Comparison of ENCODE assay signal across 8 cellular contexts in genomic region chr3:66253790-66254620, GRCh38. TPM values are rescaled to one million over a fixed set of nuclear protein-coding genes. Genes with fewer than 3 reads are reported as not detected.
DNase-seq lines count a peak whose midpoint lies in the region; FAIRE-seq and TF ChIP-seq lines count a peak whose summit lies in the region.

No MANE protein-coding gene starts in this region.

- DNase-seq in Peyer's patch, result no peak
- DNase-seq in fibroblast of peridontal ligament (ENCODE audit: extremely low read depth), result peak; percentile 79
- peak; percentile 40 for DNase-seq in retina
- no peak for DNase-seq in activated CD8-positive, alpha-beta memory T cell treated with anti-CD3 and anti-CD28 coated beads for 24 hours
- DNase-seq in anterior cingulate cortex (lab: John Stamatoyannopoulos, UW), result no peak
- no peak for DNase-seq in COR-L47 (lab: John Stamatoyannopoulos, UW)

- peak; percentile 92 for FAIRE-seq in A204.1 (lab: Jason Lieb, UNC)

- no peaks in the 10 kb centered on the region for H3K27me3 ChIP-seq in Peyer's patch

- TF ChIP-seq CTCF in GM12874 (IDR thresholded peaks at IDR 0.05; ENCODE audit: insufficient read depth, low read depth, low read length) (peak; percentile 28; the same call in 1 of the 2 replicates), Peyer's patch (IDR thresholded peaks at IDR 0.05) (peak; percentile 53 to 94 (median 85))

- no peaks in the 10 kb centered on the region for H3K9me3 ChIP-seq in Peyer's patch

- no peak overlapping the region for H3K27ac ChIP-seq in Peyer's patch

- no peak for TF ChIP-seq POLR2A in Peyer's patch (IDR thresholded peaks at IDR 0.05)

- H3K36me3 ChIP-seq in Peyer's patch, result no peaks in the 10 kb centered on the region

- no peak overlapping the region for H3K4me3 ChIP-seq in Peyer's patch

- H3K4me1 ChIP-seq in Peyer's patch, result no peaks in the 10 kb centered on the region

RNA-seq across cellular contexts. Expression of gene SLC25A26, which starts 33.2 kb away (rescaled TPM):
- total RNA-seq in Peyer's patch, result 10 to 100 TPM; 11.9 to 28.9 (median 17.7) TPM

Comparison
In these comparisons a context has a peak if more than half of its experiments do, and no peak if none do; other contexts are left out.
1. DNase-seq: peak in fibroblast of peridontal ligament (single experiment) and retina (single experiment); none in Peyer's patch (0 of 3), activated CD8-positive, alpha-beta memory T cell treated with anti-CD3 and anti-CD28 coated beads for 24 hours (single experiment), anterior cingulate cortex (0 of 58) and COR-L47 (single experiment).